ENCODE assay signal across 8 cellular contexts in the genomic region with DNA sequence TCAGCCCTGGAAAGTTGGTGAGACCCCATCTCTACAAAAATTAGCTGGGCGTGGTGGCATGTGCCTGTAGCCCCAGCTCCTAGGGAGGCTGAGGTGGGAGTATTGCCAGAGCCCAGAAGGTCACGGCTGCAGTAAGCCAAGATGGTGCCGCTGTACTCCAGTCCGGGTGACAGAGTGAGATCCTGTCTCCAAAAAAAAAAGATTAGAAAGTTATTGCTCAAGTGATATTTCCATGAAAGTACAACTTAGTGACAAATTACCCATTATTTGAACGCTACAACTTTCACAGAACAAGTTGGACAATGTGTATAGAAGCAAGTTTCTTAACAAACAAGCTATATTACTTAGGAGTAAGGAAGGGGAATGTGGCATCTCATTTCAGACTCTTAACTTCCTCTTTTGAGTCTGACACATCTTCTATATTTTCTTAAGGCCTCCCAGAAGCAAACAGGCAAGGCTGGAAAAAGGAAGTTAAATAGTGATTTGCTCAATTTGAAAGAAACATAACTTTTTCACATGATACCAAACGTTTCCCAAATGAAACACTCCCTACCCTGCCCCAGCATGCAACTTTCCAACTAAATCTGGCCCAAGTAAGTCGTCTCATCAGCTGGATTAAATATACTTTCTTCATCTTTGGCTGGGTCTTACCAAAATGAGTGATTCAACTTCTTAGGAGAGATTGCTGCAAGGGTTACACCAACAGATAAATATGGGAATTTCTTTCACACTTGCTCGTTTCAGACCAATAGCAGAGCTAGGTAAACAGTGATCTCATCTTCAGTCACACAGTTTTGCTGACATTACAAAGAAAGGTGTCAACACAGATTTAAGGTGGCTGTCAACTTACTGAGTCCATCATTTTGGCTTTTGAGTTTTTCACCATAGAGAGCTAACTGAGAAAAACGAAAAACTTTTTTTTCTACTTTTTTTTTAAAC.
DNase-seq lines count a peak whose midpoint lies in the region; ATAC-seq and TF ChIP-seq lines count a peak whose summit lies in the region.

No MANE protein-coding gene starts in this region.

- DNase-seq in Caki2 (ENCODE audit: low read depth) (peak; percentile 88), HFFc6 (peak; percentile 60), SIG-M5 treated with dmso at 0.1 percent for 504 hours (lab: John Stamatoyannopoulos, UW; ENCODE audit: unreplicated experiment) (peak; percentile 94), osteocyte (ENCODE audit: extremely low spot score, unreplicated experiment) (no peak)
- DNase-seq in NK-92 treated with Interleukin-12 subunit alpha and Interleukin-12 subunit beta, amount 100 ng/mL, for 24 hours (lab: John Stamatoyannopoulos, UW): no peak

- no peak for TF ChIP-seq CTCF in HFFc6 (IDR thresholded peaks at IDR 0.05)
- no peak for TF ChIP-seq CTCF in osteocyte (IDR thresholded peaks at IDR 0.05)

- H3K9me3 ChIP-seq in esophagus (ENCODE audit: control insufficient read depth in 2 of 2, insufficient read depth in 1 of 2, low read depth in 1 of 2, low read length in 1 of 2): no peaks in the 10 kb centered on the region

- ATAC-seq in GM18517 (IDR thresholded peaks at IDR 0.05; ENCODE audit: unreplicated experiment): no peak
- no peak for ATAC-seq in GM21717 (IDR thresholded peaks at IDR 0.05; ENCODE audit: unreplicated experiment)

- H3K27ac ChIP-seq in esophagus (ENCODE audit: low read depth in 2 of 2, low read length in 1 of 2): peak overlapping the region; percentile 88 to 97

- no peaks in the 10 kb centered on the region for H3K36me3 ChIP-seq in esophagus (ENCODE audit: control insufficient read depth in 2 of 2, insufficient read depth in 2 of 2, low read length in 1 of 2)

- 52 to 58% methylated on average over 9 of the region's 9 CpGs for WGBS in esophagus, 2 donors

- H3K27me3 Mint-ChIP-seq in HFFc6 (ENCODE audit: insufficient read depth) (no peaks in the 10 kb centered on the region), osteocyte (ENCODE audit: unreplicated experiment) (no peaks in the 10 kb centered on the region)

- in situ Hi-C loops in Caki2 (cut with HindIII; ENCODE audit: low pct_unique_long_range_greater_than_20kb, low sequenced_read_pairs): no loop called here

- peaks cover 70% of the 10 kb centered on the region for H3K4me1 Mint-ChIP-seq in HFFc6 (ENCODE audit: low read depth)
- H3K4me1 Mint-ChIP-seq in osteocyte (ENCODE audit: unreplicated experiment): peaks cover 46% of the 10 kb centered on the region

- H3K9me3 Mint-ChIP-seq in HFFc6 (no peaks in the 10 kb centered on the region), osteocyte (ENCODE audit: unreplicated experiment) (no peaks in the 10 kb centered on the region)

- peaks cover 3% of the 10 kb centered on the region in 2 donors for H3K4me1 ChIP-seq in esophagus (ENCODE audit: control insufficient read depth in 2 of 2, insufficient read depth in 2 of 2, low read length in 1 of 2)

- H3K4me3 ChIP-seq in esophagus (ENCODE audit: low read depth in 1 of 2, low read length in 2 of 2): no peak overlapping the region

- H3K27me3 ChIP-seq in esophagus (ENCODE audit: control insufficient read depth in 1 of 2, insufficient read depth in 2 of 2, low read length in 2 of 2): no peaks in the 10 kb centered on the region

- no peaks in the 10 kb centered on the region; the same call in 1 of the 2 replicates for H3K36me3 Mint-ChIP-seq in HFFc6 (ENCODE audit: low read depth)
- H3K36me3 Mint-ChIP-seq in osteocyte (ENCODE audit: unreplicated experiment): no peaks in the 10 kb centered on the region

- peak overlapping the region; percentile 55 for H3K4me3 Mint-ChIP-seq in HFFc6
- no peak overlapping the region for H3K4me3 Mint-ChIP-seq in osteocyte (ENCODE audit: unreplicated experiment)

- H3K27ac Mint-ChIP-seq in HFFc6 (peak overlapping the region; percentile 98), osteocyte (ENCODE audit: unreplicated experiment) (peak overlapping the region; percentile 90)

Comparison
In these comparisons a context has a peak if more than half of its experiments do, and no peak if none do; other contexts are left out.
1. DNase-seq: peak in Caki2 (single experiment), HFFc6 (single experiment) and SIG-M5 treated with dmso at 0.1 percent for 504 hours (single experiment); none in osteocyte (single experiment) and NK-92 treated with Interleukin-12 subunit alpha and Interleukin-12 subunit beta, amount 100 ng/mL, for 24 hours (single experiment).